ENCODE assay signal across 1 cellular context in the genomic region with DNA sequence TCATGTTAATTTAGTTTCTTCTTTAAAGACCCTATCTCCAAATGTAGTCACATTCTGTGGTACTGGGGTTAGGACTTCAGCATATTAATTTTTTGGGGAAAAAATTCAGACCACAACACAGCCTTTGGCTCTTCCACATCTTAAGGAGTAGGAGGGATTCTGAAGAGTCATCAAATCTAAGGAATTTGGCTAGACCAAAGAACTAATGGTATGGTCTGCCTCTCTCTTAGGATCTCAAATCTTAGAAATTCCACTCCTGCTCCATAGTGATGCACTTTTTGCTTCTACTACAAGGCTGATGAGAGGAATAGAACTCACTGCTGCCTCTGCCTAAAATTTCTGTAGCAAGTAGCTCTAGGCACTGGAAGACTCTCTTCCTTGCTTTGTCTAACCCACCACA.
TF ChIP-seq lines count a peak whose summit lies in the region.

No MANE protein-coding gene starts in this region.

TF ChIP-seq in IMR-90, 13 proteins besides CTCF, POLR2A, EP300 and RAD21:
- TF ChIP-seq NFE2L2 (IDR thresholded peaks at IDR 0.05; ENCODE audit: low read depth, low read length) (no peak), CHD1 (IDR thresholded peaks at IDR 0.05; ENCODE audit: low read depth, low read length) (no peak), MAFK (IDR thresholded peaks at IDR 0.05; ENCODE audit: low read depth, low read length) (no peak), RCOR1 (IDR thresholded peaks at IDR 0.05; ENCODE audit: insufficient replicate concordance, low read length) (no peak), MXI1 (IDR thresholded peaks at IDR 0.05; ENCODE audit: borderline replicate concordance, low read depth, low read length) (no peak), MAZ (IDR thresholded peaks at IDR 0.05; ENCODE audit: borderline replicate concordance, low read depth, low read length) (no peak), BHLHE40 (IDR thresholded peaks at IDR 0.05; ENCODE audit: low read depth, low read length) (no peak), SMC3 (IDR thresholded peaks at IDR 0.05; ENCODE audit: low read depth, low read length) (no peak), RFX5 (IDR thresholded peaks at IDR 0.05; ENCODE audit: low read depth, low read length) (no peak), FOS (IDR thresholded peaks at IDR 0.05; ENCODE audit: low read depth, low read length) (no peak), CEBPB (IDR thresholded peaks at IDR 0.05; ENCODE audit: low read depth, low read length) (no peak)
- TF ChIP-seq, protein P1, sequence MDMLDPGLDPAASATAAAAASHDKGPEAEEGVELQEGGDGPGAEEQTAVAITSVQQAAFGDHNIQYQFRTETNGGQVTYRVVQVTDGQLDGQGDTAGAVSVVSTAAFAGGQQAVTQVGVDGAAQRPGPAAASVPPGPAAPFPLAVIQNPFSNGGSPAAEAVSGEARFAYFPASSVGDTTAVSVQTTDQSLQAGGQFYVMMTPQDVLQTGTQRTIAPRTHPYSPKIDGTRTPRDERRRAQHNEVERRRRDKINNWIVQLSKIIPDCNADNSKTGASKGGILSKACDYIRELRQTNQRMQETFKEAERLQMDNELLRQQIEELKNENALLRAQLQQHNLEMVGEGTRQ (IDR thresholded peaks at IDR 0.05; ENCODE audit: low read depth, low read length), result no peak
- TF ChIP-seq, protein P2, sequence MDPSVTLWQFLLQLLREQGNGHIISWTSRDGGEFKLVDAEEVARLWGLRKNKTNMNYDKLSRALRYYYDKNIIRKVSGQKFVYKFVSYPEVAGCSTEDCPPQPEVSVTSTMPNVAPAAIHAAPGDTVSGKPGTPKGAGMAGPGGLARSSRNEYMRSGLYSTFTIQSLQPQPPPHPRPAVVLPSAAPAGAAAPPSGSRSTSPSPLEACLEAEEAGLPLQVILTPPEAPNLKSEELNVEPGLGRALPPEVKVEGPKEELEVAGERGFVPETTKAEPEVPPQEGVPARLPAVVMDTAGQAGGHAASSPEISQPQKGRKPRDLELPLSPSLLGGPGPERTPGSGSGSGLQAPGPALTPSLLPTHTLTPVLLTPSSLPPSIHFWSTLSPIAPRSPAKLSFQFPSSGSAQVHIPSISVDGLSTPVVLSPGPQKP (IDR thresholded peaks at IDR 0.05; ENCODE audit: borderline replicate concordance, low read depth, low read length), result no peak
